In genomic region chr22:19970479-19971275, GRCh38 we compare ENCODE assay signal across 8 cellular contexts. TPM values are rescaled to one million over a fixed set of nuclear protein-coding genes. Genes with fewer than 3 reads are reported as not detected.
A peak's percentile ranks its signal among the peaks of the same experiment; 100 is the strongest.
DNase-seq lines count a peak whose midpoint lies in the region; ATAC-seq and TF ChIP-seq lines count a peak whose summit lies in the region.

No MANE protein-coding gene starts in this region.

- H3K27me3 ChIP-seq in MG63, result no peaks in the 10 kb centered on the region

- no peaks in the 10 kb centered on the region for H3K9me3 ChIP-seq in MG63

- H3K36me3 ChIP-seq in MG63, result peaks cover 4% of the 10 kb centered on the region; the same call in 1 of the 2 replicates

- ATAC-seq in left lobe of liver, result peak; percentile 73
- no peak for ATAC-seq in HG03175 (IDR thresholded peaks at IDR 0.05; ENCODE audit: unreplicated experiment)
- ATAC-seq in GM21619 (IDR thresholded peaks at IDR 0.05; ENCODE audit: unreplicated experiment), result no peak

- no peak overlapping the region for H3K4me3 ChIP-seq in MG63

- peak; percentile 60 for TF ChIP-seq CTCF in GM12801 (IDR thresholded peaks at IDR 0.05; ENCODE audit: extremely low read depth, insufficient read length)

- DNase-seq in MG63 (peak; percentile 49), caudate nucleus (lab: John Stamatoyannopoulos, UW) (peak in 48 of 61 donors; percentile 7 to 72 (median 46)), left lobe of liver (ENCODE audit: low spot score) (peak; percentile 92)
- DNase-seq in activated CD4-positive, alpha-beta T cell treated with anti-CD3 and anti-CD28 coated beads for 1 hour, result peak; percentile 70
- peak; percentile 54 to 81 (median 66) for DNase-seq in stimulated activated CD4-positive, alpha-beta T cell treated with anti-CD3 and anti-CD28 coated beads, TNF-alpha, amount 100 ng/mL, for 1 hour (ENCODE audit: low read depth in 3 of 3, low spot score in 1 of 3)

- no peak overlapping the region for H3K27ac ChIP-seq in caudate nucleus (ENCODE audit: low read depth, low read length)

RNA-seq across cellular contexts. Expression of gene TXNRD2, which starts 29.1 kb away (rescaled TPM):
- 52.7 and 61.8 TPM in 2 replicates for total RNA-seq in MG63 (2014; rRNA removed; shearing (Covaris generic); ENCODE audit: low replicate concordance)
- total RNA-seq in left lobe of liver, result 44.6 TPM

RNA-seq across cellular contexts. Expression of gene COMT, which starts 29.1 kb away (rescaled TPM):
- total RNA-seq in MG63 (2014; rRNA removed; shearing (Covaris generic); ENCODE audit: low replicate concordance), result 178 and 263 TPM in 2 replicates
- 145 TPM for total RNA-seq in left lobe of liver

RNA-seq across cellular contexts. Expression of gene ARVCF, which starts 45.9 kb away (rescaled TPM):
- total RNA-seq in MG63 (2014; rRNA removed; shearing (Covaris generic); ENCODE audit: low replicate concordance), result 2.2 and 3.8 TPM in 2 replicates
- total RNA-seq in left lobe of liver, result 18.7 TPM

RNA-seq across cellular contexts. Expression of gene TANGO2, which starts 50.2 kb away (rescaled TPM):
- total RNA-seq in MG63 (2014; rRNA removed; shearing (Covaris generic); ENCODE audit: low replicate concordance), result 21.0 and 54.2 TPM in 2 replicates
- total RNA-seq in left lobe of liver, result 12.5 TPM
